12 cellular contexts compared by ENCODE assay signal in the genomic region with DNA sequence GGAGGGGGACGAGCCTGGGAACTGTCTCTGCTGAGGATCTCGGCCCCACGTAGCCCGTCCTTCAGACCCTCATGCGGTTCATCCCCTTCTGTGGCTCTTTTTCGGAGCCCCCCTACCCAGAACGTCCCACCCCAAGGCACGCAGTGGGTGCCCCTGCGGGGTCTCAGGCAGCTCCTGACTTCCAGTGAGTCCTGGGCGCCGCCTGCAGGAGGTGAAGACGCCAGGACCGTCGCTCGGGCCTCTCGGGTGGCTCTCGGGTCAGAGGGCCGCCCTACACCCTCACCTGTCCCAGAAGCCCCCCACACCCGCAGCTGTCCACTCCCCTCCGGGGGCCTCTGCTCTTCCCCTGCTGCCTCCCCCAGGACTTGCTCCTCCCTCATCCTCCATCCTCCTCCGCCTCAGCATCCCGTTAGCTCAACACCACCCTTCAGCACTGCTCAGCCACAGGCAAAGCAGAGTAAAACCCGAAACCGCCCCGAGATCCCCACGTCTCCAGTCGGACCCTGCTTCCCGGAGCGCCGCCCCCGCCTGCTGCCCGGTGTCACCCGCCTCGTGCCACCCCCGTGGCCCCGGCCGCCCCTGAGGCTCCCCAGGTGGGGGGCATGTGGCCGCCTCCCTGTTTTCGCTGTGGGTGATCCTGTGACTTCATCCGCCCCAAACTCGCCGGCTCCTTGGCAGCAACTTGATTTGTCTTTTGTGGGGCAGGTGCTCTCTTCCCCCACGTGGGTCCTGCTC. TPM values are rescaled to one million over a fixed set of nuclear protein-coding genes. Genes with fewer than 3 reads are reported as not detected.
A peak's percentile ranks its signal among the peaks of the same experiment; 100 is the strongest.
DNase-seq lines count a peak whose midpoint lies in the region; ATAC-seq and TF ChIP-seq lines count a peak whose summit lies in the region.
"Had no signal": no experiment of that assay in that cellular context is flagged by ENCODE, and none has a peak within 500 bp of the region (broad histone marks: within the 10 kb centered on the region; RNA-seq: fewer than 3 reads in every experiment).

No MANE protein-coding gene starts in this region.

- intact Hi-C loops in Panc1 (cut with micrococcal nuclease; ENCODE audit: unreplicated experiment), result no loop called here

- no peaks in the 10 kb centered on the region for H3K27me3 Mint-ChIP-seq in activated CD4-positive, alpha-beta memory T cell treated with anti-CD3 and anti-CD28 coated beads, Interleukin-2, amount 10 ng/mL, durations not matched to agents 7 days and 5 days

- no peak overlapping the region for H3K27ac Mint-ChIP-seq in activated CD4-positive, alpha-beta memory T cell treated with anti-CD3 and anti-CD28 coated beads, Interleukin-2, amount 10 ng/mL, durations not matched to agents 7 days and 5 days

- CTCF ChIA-PET in Panc1 (lab: Charles Lee), result no interaction called here
- CTCF ChIA-PET in activated CD4-positive, alpha-beta memory T cell treated with anti-CD3 and anti-CD28 coated beads, Interleukin-2, amount 10 ng/mL, durations not matched to agents 7 days and 5 days (lab: Charles Lee), result interaction anchor here (2.0 kb wide), 1 partner anchor 163 kb away, joined by 5 read pairs; no protein-coding TSS in a partner anchor

- no TSS peak for BruUV-seq in Panc1 (replicated peaks; lab: Mats Ljungman, UMichigan)

- H3K27ac ChIP-seq in Panc1 (ENCODE audit: low read length) (peak overlapping the region; percentile 82; the same call in 1 of the 2 replicates), coronary artery (peak overlapping the region; percentile 63 to 94), mucosa of rectum (ENCODE audit: low read depth in 2 of 2, low read length in 2 of 2) (peak overlapping the region; percentile 72 to 77), subcutaneous abdominal adipose tissue (ENCODE audit: low read depth, low read length) (peak overlapping the region; percentile 67)

- H3K36me3 Mint-ChIP-seq in activated CD4-positive, alpha-beta memory T cell treated with anti-CD3 and anti-CD28 coated beads, Interleukin-2, amount 10 ng/mL, durations not matched to agents 7 days and 5 days (ENCODE audit: low read depth), result no peaks in the 10 kb centered on the region

- in situ Hi-C loops in Panc1 (cut with HindIII; ENCODE audit: low pct_unique_long_range_greater_than_20kb, low sequenced_read_pairs), result no loop called here

- H3K4me1 ChIP-seq in Panc1 (ENCODE audit: control insufficient read depth, insufficient read depth, low read length) (peaks cover 32% of the 10 kb centered on the region), mucosa of rectum (ENCODE audit: control insufficient read depth in 2 of 2, insufficient read depth in 2 of 2, low read length in 2 of 2) (peaks cover 10 to 11% of the 10 kb centered on the region in 2 donors), subcutaneous abdominal adipose tissue (ENCODE audit: control insufficient read depth in 5 of 5, insufficient read depth in 5 of 5, low read length in 5 of 5) (peaks cover 4 to 36% (median 25%) of the 10 kb centered on the region in 5 donors)

- H3K9me3 ChIP-seq in Panc1 (ENCODE audit: control insufficient read depth, insufficient read depth, low read depth, low read length) (no peaks in the 10 kb centered on the region; the same call in 1 of the 2 replicates), mucosa of rectum (ENCODE audit: control insufficient read depth in 2 of 2, low read length in 2 of 2) (no peaks in the 10 kb centered on the region), subcutaneous abdominal adipose tissue (ENCODE audit: control insufficient read depth in 5 of 5, low read length in 5 of 5) (no peaks in the 10 kb centered on the region)

- no peaks in the 10 kb centered on the region for H3K36me3 ChIP-seq in Panc1 (ENCODE audit: control insufficient read depth, insufficient read depth, low read length)
- no peaks in the 10 kb centered on the region for H3K36me3 ChIP-seq in mucosa of rectum (ENCODE audit: control insufficient read depth in 2 of 2, insufficient read depth in 2 of 2, low read length in 2 of 2)
- no peaks in the 10 kb centered on the region for H3K36me3 ChIP-seq in subcutaneous abdominal adipose tissue (ENCODE audit: control insufficient read depth in 5 of 5, insufficient read depth in 5 of 5, low read length in 5 of 5)

- H3K9me3 Mint-ChIP-seq in activated CD4-positive, alpha-beta memory T cell treated with anti-CD3 and anti-CD28 coated beads, Interleukin-2, amount 10 ng/mL, durations not matched to agents 7 days and 5 days, result no peaks in the 10 kb centered on the region

- H3K4me3 ChIP-seq in Panc1 (ENCODE audit: low read depth in 2 of 2, low read length in 2 of 2), result no peak overlapping the region
- H3K4me3 ChIP-seq in coronary artery, result no peak overlapping the region
- no peak overlapping the region for H3K4me3 ChIP-seq in mucosa of rectum (ENCODE audit: low read length in 2 of 2)
- no peak overlapping the region for H3K4me3 ChIP-seq in subcutaneous abdominal adipose tissue (ENCODE audit: low read depth in 1 of 5, low read length in 5 of 5)

- no peak for ATAC-seq in Panc1

- peaks cover 7% of the 10 kb centered on the region for H3K4me1 Mint-ChIP-seq in activated CD4-positive, alpha-beta memory T cell treated with anti-CD3 and anti-CD28 coated beads, Interleukin-2, amount 10 ng/mL, durations not matched to agents 7 days and 5 days

- no peak; the same call in 1 of the 2 replicates for TF ChIP-seq CTCF in Panc1 (IDR thresholded peaks at IDR 0.05)
- TF ChIP-seq CTCF in coronary artery (IDR thresholded peaks at IDR 0.05), result no peak

- no peak overlapping the region for H3K4me3 Mint-ChIP-seq in activated CD4-positive, alpha-beta memory T cell treated with anti-CD3 and anti-CD28 coated beads, Interleukin-2, amount 10 ng/mL, durations not matched to agents 7 days and 5 days

- H3K9ac ChIP-seq in mucosa of rectum (ENCODE audit: low read depth in 1 of 2, low read length in 2 of 2) (no peak overlapping the region), subcutaneous abdominal adipose tissue (ENCODE audit: low read length in 5 of 5) (peak overlapping the region in 1 of 5 donors; percentile 30)

- H3K27me3 ChIP-seq in Panc1 (ENCODE audit: control insufficient read depth, insufficient read depth, low read length) (no peaks in the 10 kb centered on the region), mucosa of rectum (ENCODE audit: control insufficient read depth in 2 of 2, insufficient read depth in 2 of 2, low read length in 2 of 2) (no peaks in the 10 kb centered on the region), subcutaneous abdominal adipose tissue (ENCODE audit: control insufficient read depth in 5 of 5, insufficient read depth in 4 of 5, low read length in 5 of 5) (peaks cover 0 to 26% (median 0%) of the 10 kb centered on the region in 5 donors)

- no peak for DNase-seq in Panc1 (ENCODE audit: low read depth, low spot score)
- DNase-seq in coronary artery (ENCODE audit: low spot score), result peak; percentile 73
- no peak for DNase-seq in activated CD4-positive, alpha-beta memory T cell treated with anti-CD3 and anti-CD28 coated beads, Interleukin-2, amount 10 ng/mL, durations not matched to agents 7 days and 5 days
- DNase-seq in cerebellar cortex (ENCODE audit: low spot score), result no peak
- no peak for DNase-seq in mesenteric fat pad (ENCODE audit: low spot score)
- DNase-seq in activated CD4-positive, CD25-positive, alpha-beta regulatory T cell (lab: John Stamatoyannopoulos, UW), result no peak
- DNase-seq: amniotic stem cell; hippocampal formation; stimulated activated CD4-positive, alpha-beta T cell treated with anti-CD3 and anti-CD28 coated beads, Interleukin-4, amount 100 ng/mL, for 1 hour; stimulated activated naive CD4-positive, alpha-beta T cell treated with Interleukin-2 at 50 U/mL for 16 hours had no signal

- POLR2A ChIA-PET in Panc1 (lab: Charles Lee), result no interaction called here
- POLR2A ChIA-PET in activated CD4-positive, alpha-beta memory T cell treated with anti-CD3 and anti-CD28 coated beads, Interleukin-2, amount 10 ng/mL, durations not matched to agents 7 days and 5 days (lab: Charles Lee), result no interaction called here

RNA-seq across cellular contexts. Expression of gene POFUT2, which starts 13.3 kb away (rescaled TPM):
- 59.6 TPM for total RNA-seq in Panc1 (2021; ENCODE audit: unreplicated experiment)
- 68.4 TPM for polyA plus RNA-seq in Panc1 (2012; ENCODE audit: insufficient read length)
- 10 to 100 TPM; 23.5 to 25.1 TPM for total RNA-seq in activated CD4-positive, alpha-beta memory T cell treated with anti-CD3 and anti-CD28 coated beads, Interleukin-2, amount 10 ng/mL, durations not matched to agents 7 days and 5 days
- total RNA-seq in mesenteric fat pad, result 29.6 TPM
